In genomic region chr1:168079761-168080160, GRCh38 we compare ENCODE assay signal across 15 cellular contexts. TPM values are rescaled to one million over a fixed set of nuclear protein-coding genes. Genes with fewer than 3 reads are reported as not detected.
A peak's percentile ranks its signal among the peaks of the same experiment; 100 is the strongest.
DNase-seq lines count a peak whose midpoint lies in the region; ATAC-seq and TF ChIP-seq lines count a peak whose summit lies in the region.
"Had no signal": no experiment of that assay in that cellular context is flagged by ENCODE, and none has a peak within 500 bp of the region (broad histone marks: within the 10 kb centered on the region; RNA-seq: fewer than 3 reads in every experiment).

No MANE protein-coding gene starts in this region.

- no peaks in the 10 kb centered on the region for H3K27me3 ChIP-seq in PC-9 (ENCODE audit: insufficient read depth, low read depth)
- no peaks in the 10 kb centered on the region for H3K27me3 ChIP-seq in osteoblast (ENCODE audit: insufficient read depth, low read length)
- H3K27me3 ChIP-seq in SJCRH30 = no peaks in the 10 kb centered on the region
- H3K27me3 ChIP-seq: colonic mucosa, MG63, right lobe of liver had no signal

- H3K9me2 ChIP-seq in PC-9 (ENCODE audit: insufficient read depth) = no peaks in the 10 kb centered on the region

- no peak overlapping the region for H2AFZ ChIP-seq in PC-9
- H2AFZ ChIP-seq in osteoblast (ENCODE audit: low read length) = no peak overlapping the region

- no TSS peak for BruUV-seq in PC-9 (replicated peaks; lab: Mats Ljungman, UMichigan)

- DNase-seq in EL = peak; percentile 39
- DNase-seq in PC-9 = no peak
- no peak for DNase-seq in epithelial cell of prostate (ENCODE audit: low read depth, low spot score)
- no peak for DNase-seq in osteoblast (ENCODE audit: insufficient read length, low spot score, missing footprints)
- no peak for DNase-seq in SJCRH30
- DNase-seq in NCI-H524 treated with DMSO at 0.1 percent for 48 hours (lab: John Stamatoyannopoulos, UW) = no peak
- DNase-seq in effector CD8-positive, alpha-beta T cell (lab: John Stamatoyannopoulos, UW) = no peak
- DNase-seq: activated CD8-positive, alpha-beta memory T cell treated with anti-CD3 and anti-CD28 coated beads, Interleukin-2, amount 50 U/mL, for 48 hours; colonic mucosa; MG63; NCI-H2171; right lobe of liver had no signal

- H3K36me3 ChIP-seq in PC-9 (ENCODE audit: low read depth) (peaks cover 13% of the 10 kb centered on the region; the same call in 1 of the 2 replicates), osteoblast (ENCODE audit: insufficient read depth, low read length) (peaks cover 24% of the 10 kb centered on the region), SJCRH30 (peaks cover 6% of the 10 kb centered on the region)
- H3K36me3 ChIP-seq: colonic mucosa had no signal

- H3K27ac ChIP-seq in PC-9 (0 out of 2 replicates have a peak overlapping the region, but pooled peaks have one; percentile 5), epithelial cell of prostate (peak overlapping the region; percentile 78), osteoblast (ENCODE audit: low read depth, low read length) (peak overlapping the region; percentile 98), SJCRH30 (no peak overlapping the region)
- H3K27ac ChIP-seq: colonic mucosa, right lobe of liver had no signal

- CTCF ChIA-PET in PC-9 (lab: Charles Lee) = no interaction called here

- no peaks in the 10 kb centered on the region for H3K79me2 ChIP-seq in PC-9 (ENCODE audit: low read depth)
- H3K79me2 ChIP-seq in osteoblast (ENCODE audit: insufficient read depth, low read length) = no peaks in the 10 kb centered on the region

- no peaks in the 10 kb centered on the region for H3K4me1 ChIP-seq in PC-9 (replicated peaks; ENCODE audit: insufficient read depth)
- peaks cover 39% of the 10 kb centered on the region for H3K4me1 ChIP-seq in osteoblast (ENCODE audit: insufficient read depth, low read length)
- no peaks in the 10 kb centered on the region for H3K4me1 ChIP-seq in SJCRH30
- H3K4me1 ChIP-seq: colonic mucosa had no signal

- no peak for ATAC-seq in GM21447 (IDR thresholded peaks at IDR 0.05; ENCODE audit: unreplicated experiment)
- ATAC-seq: natural killer cell treated with Interleukin-12 subunit alpha and Interleukin-12 subunit beta and Interleukin-15 and Interleukin-18, amount 100 ng/mL, for 72 hours; right lobe of liver; WTC11 had no signal

- H3K9me3 ChIP-seq in PC-9 (ENCODE audit: insufficient read depth, low read depth) = no peaks in the 10 kb centered on the region
- H3K9me3 ChIP-seq in osteoblast (ENCODE audit: low read depth, low read length) = no peaks in the 10 kb centered on the region
- no peaks in the 10 kb centered on the region for H3K9me3 ChIP-seq in SJCRH30 (replicated peaks)
- H3K9me3 ChIP-seq: colonic mucosa, MG63, right lobe of liver had no signal

- H3F3A ChIP-seq in PC-9 (ENCODE audit: insufficient read depth, low read depth) = peaks cover 18% of the 10 kb centered on the region; the same call in 1 of the 2 replicates

- intact Hi-C loops in PC-9 (cut with micrococcal nuclease; ENCODE audit: unreplicated experiment) = loop anchor here (5.0 to 10.0 kb wide), 5 partner anchors 58 to 675 kb away; partner anchors contain the start of genes GPR161 and SFT2D2

- POLR2A ChIA-PET in PC-9 (lab: Charles Lee; ENCODE audit: unreplicated experiment) = no interaction called here

- H4K20me1 ChIP-seq in PC-9 (ENCODE audit: insufficient read depth) (no peaks in the 10 kb centered on the region), osteoblast (ENCODE audit: insufficient read depth, low read length) (peaks cover 9% of the 10 kb centered on the region)

- no peak overlapping the region for H3K4me3 ChIP-seq in PC-9
- no peak overlapping the region for H3K4me3 ChIP-seq in osteoblast (ENCODE audit: insufficient read depth, low read length)
- no peak overlapping the region for H3K4me3 ChIP-seq in SJCRH30
- H3K4me3 ChIP-seq: colonic mucosa, MG63, right lobe of liver had no signal

- TF ChIP-seq CTCF in PC-9 (conservative IDR thresholded peaks at IDR 0.05) (no peak), osteoblast (IDR thresholded peaks at IDR 0.05; ENCODE audit: extremely low read depth, low read depth, low read length) (no peak)

- H3K4me2 ChIP-seq in PC-9 (no peak overlapping the region), osteoblast (ENCODE audit: insufficient read depth, low read length) (no peak overlapping the region)

RNA-seq across cellular contexts. Expression of gene GPR161, which starts 57.0 kb away (rescaled TPM):
- 6.0 and 6.7 TPM in 2 replicates for total RNA-seq in PC-9 (2021)
- total RNA-seq in osteoblast = 13.8 TPM in 2 replicates
- total RNA-seq in SJCRH30 (2014; rRNA removed; shearing (Covaris generic)) = 15.4 and 19.3 TPM in 2 replicates
